8 cellular contexts compared by ENCODE assay signal in genomic region chr5:179819296-179820126, GRCh38. TPM values are rescaled to one million over a fixed set of nuclear protein-coding genes. Genes with fewer than 3 reads are reported as not detected.
DNase-seq lines count a peak whose midpoint lies in the region; ATAC-seq, FAIRE-seq and TF ChIP-seq lines count a peak whose summit lies in the region.

No MANE protein-coding gene starts in this region.

- H3K4me2 ChIP-seq in DND-41 (ENCODE audit: insufficient read depth, low read length) (peak overlapping the region; percentile 78), HCT116 (ENCODE audit: low read length) (peak overlapping the region; percentile 94), K562 (ENCODE audit: insufficient read depth, low read length) (peak overlapping the region; percentile 73)

- H3K9ac ChIP-seq in DND-41 (ENCODE audit: low read depth, low read length), result no peak overlapping the region
- H3K9ac ChIP-seq in HCT116 (ENCODE audit: low read length), result peak overlapping the region; percentile 97
- H3K9ac ChIP-seq in K562 (ENCODE audit: insufficient read depth in 1 of 2, low read depth in 2 of 2, low read length in 2 of 2), result peak overlapping the region; percentile 96 to 97
- peak overlapping the region; percentile 82; the same call in 1 of the 2 replicates for H3K9ac ChIP-seq in iPS-20b (ENCODE audit: low read depth, low read length)

- H3K4me3 ChIP-seq in DND-41 (ENCODE audit: low read depth in 1 of 2, low read length in 2 of 2), result peak overlapping the region in 1 of 2 experiments; percentile 80; a peak in 1 of 4 replicates
- peak overlapping the region; percentile 31 to 87; a peak in 2 of 4 replicates for H3K4me3 ChIP-seq in HCT116 (replicated peaks in 1 of 2; ENCODE audit: low read depth in 1 of 2, low read length in 2 of 2)
- no peak overlapping the region for H3K4me3 ChIP-seq in K562
- peak overlapping the region; percentile 85; the same call in 1 of the 2 replicates for H3K4me3 ChIP-seq in iPS-20b (ENCODE audit: low read length)

- peaks cover 11% of the 10 kb centered on the region for H4K20me1 ChIP-seq in DND-41 (ENCODE audit: insufficient read depth, low read length)
- peaks cover 12% of the 10 kb centered on the region; the same call in 1 of the 2 replicates for H4K20me1 ChIP-seq in HCT116 (ENCODE audit: insufficient read depth)
- peaks cover 30% of the 10 kb centered on the region for H4K20me1 ChIP-seq in K562 (replicated peaks; ENCODE audit: control insufficient read depth, insufficient read depth, low read length)

- H3K4me1 ChIP-seq in DND-41 (ENCODE audit: insufficient read depth, low read length) (peaks cover 24% of the 10 kb centered on the region), HCT116 (ENCODE audit: control insufficient read depth in 1 of 2, insufficient read depth in 2 of 2, low read length in 2 of 2) (peaks cover 35 to 52% of the 10 kb centered on the region in 2 experiments), K562 (replicated peaks in 1 of 2; ENCODE audit: control insufficient read depth in 2 of 2, insufficient read depth in 2 of 2, low read length in 2 of 2) (peaks cover 37 to 83% of the 10 kb centered on the region in 2 experiments), iPS-20b (ENCODE audit: insufficient read depth, low read length) (peaks cover 21% of the 10 kb centered on the region)

- H3K79me2 ChIP-seq in DND-41 (ENCODE audit: insufficient read depth, low read length) (peaks cover 20% of the 10 kb centered on the region), HCT116 (ENCODE audit: insufficient read depth, low read length) (peaks cover 37% of the 10 kb centered on the region), K562 (ENCODE audit: control insufficient read depth, insufficient read depth, low read length) (peaks cover 68% of the 10 kb centered on the region)

- H3K9me1 ChIP-seq in K562 (ENCODE audit: control insufficient read depth, insufficient read depth, low read length), result peaks cover 12% of the 10 kb centered on the region

- POLR2A ChIA-PET in HCT116 (lab: Charles Lee), result interaction anchor here (0.8 to 2.5 kb wide), 7 partner anchors 8 to 196 kb away, joined by 3 to 18 read pairs (median 4); partner anchors contain the start of genes HNRNPH1 and MAML1
- POLR2A ChIA-PET in K562 (lab: Yijun Ruan, JAX), result interaction anchor here (0.8 to 3.5 kb wide), 11 partner anchors 7 to 120 kb away, joined by 3 to 30 read pairs (median 5); partner anchors contain the start of genes MAML1 and MGAT4B

- intact Hi-C loops in HCT116 (cut with micrococcal nuclease), result loop anchor here (1.0 to 2.0 kb wide), 3 partner anchors 8 to 39 kb away; partner anchors contain the start of genes MGAT4B and MRNIP
- intact Hi-C loops in K562 (cut with micrococcal nuclease), result loop anchor here (2.0 to 5.0 kb wide), 3 partner anchors 15 to 197 kb away; partner anchors contain the start of genes HNRNPH1 and MRNIP
- intact Hi-C loops in sciatic nerve (cut with DNase I), result no loop called here

- 19% methylated on average over 21 of the region's 26 CpGs for WGBS in K562 (ENCODE audit: insufficient coverage, low coverage, missing lambda C conversion rate)

- no peak for DNase-seq in DND-41
- no peak for DNase-seq in HCT116 (ENCODE audit: low read depth, low spot score)
- peak; percentile 82 for DNase-seq in RPMI7951 (ENCODE audit: low read depth)
- peak; percentile 57 to 86 (median 68) for DNase-seq in K562 (ENCODE audit: extremely low read depth in 1 of 4, low spot score in 3 of 4)
- DNase-seq in sciatic nerve (ENCODE audit: low spot score), result peak; percentile 85

- no peak for TF ChIP-seq EP300 in K562 (IDR thresholded peaks at IDR 0.05; ENCODE audit: low read length)

- CTCF ChIA-PET in HCT116 (lab: Charles Lee), result interaction anchor here (0.6 to 2.2 kb wide), 2 partner anchors 17 to 24 kb away, joined by 4 to 8 read pairs; no protein-coding TSS in a partner anchor
- CTCF ChIA-PET in K562 (lab: Yijun Ruan, JAX; ENCODE audit: low intra/inter-chr PET ratio), result no interaction called here

- no peaks in the 10 kb centered on the region for H3K9me2 ChIP-seq in HCT116 (ENCODE audit: insufficient read depth)

- no peaks in the 10 kb centered on the region for H3K27me3 ChIP-seq in DND-41 (ENCODE audit: insufficient read depth, low read length, poor library complexity)
- no peaks in the 10 kb centered on the region for H3K27me3 ChIP-seq in HCT116 (ENCODE audit: insufficient read depth, low read length)
- no peaks in the 10 kb centered on the region for H3K27me3 ChIP-seq in K562 (ENCODE audit: control insufficient read depth in 2 of 2, insufficient read depth in 2 of 2, low read length in 2 of 2)
- peaks cover 37% of the 10 kb centered on the region; the same call in 1 of the 2 replicates for H3K27me3 ChIP-seq in iPS-20b (ENCODE audit: insufficient read depth, low read length)

- ATAC-seq in DND-41 (ENCODE audit: insufficient read depth, low read depth) (no peak), HCT116 (peak; percentile 20), K562 (peak; percentile 53), sciatic nerve (peak; percentile 63), GM19455 (IDR thresholded peaks at IDR 0.05; ENCODE audit: unreplicated experiment) (no peak), HG03039 (IDR thresholded peaks at IDR 0.05; ENCODE audit: unreplicated experiment) (no peak)

- no peaks in the 10 kb centered on the region for H3K9me3 ChIP-seq in DND-41 (ENCODE audit: insufficient read depth, low read length, severe bottlenecking)
- H3K9me3 ChIP-seq in HCT116 (ENCODE audit: control insufficient read depth in 1 of 2, insufficient read depth in 1 of 2, low read depth in 1 of 2, low read length in 2 of 2), result no peaks in the 10 kb centered on the region
- no peaks in the 10 kb centered on the region for H3K9me3 ChIP-seq in K562 (replicated peaks; ENCODE audit: control insufficient read depth, insufficient read depth, low read depth, low read length)
- H3K9me3 ChIP-seq in iPS-20b (ENCODE audit: insufficient read depth, low read depth, low read length), result no peaks in the 10 kb centered on the region

- H3K27ac ChIP-seq in DND-41 (ENCODE audit: low read length) (peak overlapping the region; percentile 76; the same call in 1 of the 2 replicates), HCT116 (ENCODE audit: low read depth, low read length) (peak overlapping the region; percentile 99), K562 (ENCODE audit: extremely low read depth, low read depth, low read length) (peak overlapping the region; percentile 98), iPS-20b (ENCODE audit: low read length) (no peak overlapping the region)

- TF ChIP-seq RAD21 in HCT116 (IDR thresholded peaks at IDR 0.05; ENCODE audit: low read depth) (no peak), K562 (CRISPR knock-in tag; conservative IDR thresholded peaks at IDR 0.05 in 1 of 2, IDR thresholded peaks at IDR 0.05 in 1 of 2) (no peak; a peak in 1 of 4 replicates)

- no peak for TF ChIP-seq CTCF in DND-41 (IDR thresholded peaks at IDR 0.05; ENCODE audit: borderline replicate concordance, extremely low read depth, low read length, poor library complexity, severe bottlenecking)
- TF ChIP-seq CTCF in HCT116 (IDR thresholded peaks at IDR 0.05 in 2 of 3, conservative IDR thresholded peaks at IDR 0.05 in 1 of 3; ENCODE audit: borderline replicate concordance in 1 of 3, insufficient read depth in 1 of 3, low read depth in 2 of 3, low read length in 2 of 3), result no peak
- 0 out of 6 replicates have a peak, but pooled peaks of 1 of the 3 experiments have one; percentile 9 for TF ChIP-seq CTCF in K562 (IDR thresholded peaks at IDR 0.05 in 2 of 3, conservative IDR thresholded peaks at IDR 0.05 in 1 of 3; ENCODE audit: insufficient read depth in 2 of 3, low read depth in 1 of 3, low read length in 3 of 3)

- H2AFZ ChIP-seq in DND-41 (ENCODE audit: low read depth, low read length), result no peak overlapping the region
- H2AFZ ChIP-seq in HCT116 (ENCODE audit: low read depth, low read length, poor library complexity, severe bottlenecking), result no peak overlapping the region
- H2AFZ ChIP-seq in K562 (ENCODE audit: low read depth, low read length), result peak overlapping the region; percentile 84

- BruUV-seq in HCT116 (replicated peaks; lab: Mats Ljungman, UMichigan) (no TSS peak), K562 (replicated peaks; lab: Mats Ljungman, UMichigan) (no TSS peak)

- RAD21 ChIA-PET in HCT116 (lab: Charles Lee; ENCODE audit: low non-redundant PET in 1 of 2, low total read pairs in 2 of 2, uncharacterized antibody in 2 of 2, unreplicated experiment in 2 of 2), result interaction anchor here in 1 of 2 experiments (1.2 kb wide), 1 partner anchor 13 kb away, joined by 3 read pairs; the partner anchor contains the start of gene MGAT4B

- peak; percentile 54 for FAIRE-seq in K562 (lab: Jason Lieb, UNC)

- TF ChIP-seq POLR2A in HCT116 (IDR thresholded peaks at IDR 0.05; ENCODE audit: borderline replicate concordance, extremely low read depth, insufficient read depth, insufficient read length) (no peak), K562 (conservative IDR thresholded peaks at IDR 0.05) (no peak)

- in situ Hi-C loops in K562 (cut with MboI), result no loop called here

- H3K36me3 ChIP-seq in DND-41 (ENCODE audit: insufficient read depth, low read length) (peaks cover 18% of the 10 kb centered on the region), HCT116 (ENCODE audit: control insufficient read depth in 1 of 2, insufficient read depth in 2 of 2, low read length in 2 of 2) (peaks cover 17 to 29% of the 10 kb centered on the region in 2 experiments; a peak in 3 of 4 replicates), K562 (ENCODE audit: control insufficient read depth, insufficient read depth, low read length) (peaks cover 48% of the 10 kb centered on the region; the same call in 2 of the 3 replicates), iPS-20b (ENCODE audit: insufficient read depth, low read depth, low read length) (peaks cover 18% of the 10 kb centered on the region)

RNA-seq across cellular contexts. Expression of gene SQSTM1, which starts 1.2 kb away (rescaled TPM):
- total RNA-seq in HCT116 (2021; ENCODE audit: unreplicated experiment) (299 TPM), K562 (2014; rRNA removed) (148 and 236 TPM in 2 replicates), K562 (2014; rRNA removed; fragmentation: Illumina TruSeq; extraction: Trizol) (32.0 and 37.6 TPM in 2 replicates), K562 (2015; rRNA removed; fragmentation: Illumina TruSeq; extraction: Trizol) (107 and 109 TPM in 2 replicates), K562 (2021) (148 and 151 TPM in 2 replicates), sciatic nerve (365 TPM)
- 298 and 317 TPM in 2 replicates for polyA plus RNA-seq in HCT116 (2012)
- total RNA-seq in RPMI7951 (2014; rRNA removed; shearing (Covaris generic)), result 131 and 132 TPM in 2 replicates
- 89.8 and 300 TPM in 2 replicates for total RNA-seq in K562 (2011; cell fraction: chromatin; rRNA removed; ENCODE audit: low replicate concordance)
- total RNA-seq in K562 (2011; cell fraction: nucleolus; rRNA removed), result 389 and 414 TPM in 2 replicates
- total RNA-seq in K562 (2011; cell fraction: nucleoplasm; rRNA removed), result 172 and 183 TPM in 2 replicates
- polyA plus RNA-seq in K562 (2011; rRNA removed) (44.8 and 45.2 TPM in 2 replicates), K562 (2014; fragmentation: Illumina TruSeq; extraction: Trizol) (75.0 and 79.8 TPM in 2 replicates), K562 (2014; fragmentation: Nextera tagmentation; extraction: Ambion mirVana) (1 to 10 TPM; 5.6 to 8.2 TPM), K562 (2014; rRNA removed) (64.0 and 70.7 TPM in 2 replicates)
- 47.2 and 77.9 TPM in 2 replicates for polyA plus RNA-seq in K562 (2011; cell fraction: cytosol; rRNA removed)
- 132 and 257 TPM in 2 replicates for polyA plus RNA-seq in K562 (2011; cell fraction: nucleus; rRNA removed)
- polyA plus RNA-seq in K562 (2012), result 159 and 567 TPM in 2 replicates
- polyA minus RNA-seq in K562 (2011; rRNA and poly(A)+ RNA removed), result 25.0 and 34.0 TPM in 2 replicates
- polyA minus RNA-seq in K562 (2011; cell fraction: cytosol; rRNA and poly(A)+ RNA removed), result 82.1 and 107 TPM in 2 replicates
- polyA minus RNA-seq in K562 (2011; cell fraction: nucleus; rRNA and poly(A)+ RNA removed), result 184 and 191 TPM in 2 replicates

RNA-seq across cellular contexts. Expression of gene MGAT4B, which starts 12.8 kb away (rescaled TPM):
- total RNA-seq in HCT116 (2021; ENCODE audit: unreplicated experiment), result 148 TPM
- polyA plus RNA-seq in HCT116 (2012), result 85.4 and 95.3 TPM in 2 replicates
- total RNA-seq in RPMI7951 (2014; rRNA removed; shearing (Covaris generic)), result 97.7 and 99.4 TPM in 2 replicates
- 133 and 442 TPM in 2 replicates for total RNA-seq in K562 (2011; cell fraction: chromatin; rRNA removed; ENCODE audit: low replicate concordance)
- 330 and 396 TPM in 2 replicates for total RNA-seq in K562 (2011; cell fraction: nucleolus; rRNA removed)
- 200 and 206 TPM in 2 replicates for total RNA-seq in K562 (2011; cell fraction: nucleoplasm; rRNA removed)
- total RNA-seq in K562 (2014; rRNA removed), result 75.4 and 97.9 TPM in 2 replicates
- total RNA-seq in K562 (2014; rRNA removed; fragmentation: Illumina TruSeq; extraction: Trizol), result 53.9 and 64.8 TPM in 2 replicates
- total RNA-seq in K562 (2015; rRNA removed; fragmentation: Illumina TruSeq; extraction: Trizol), result 62.2 and 64.4 TPM in 2 replicates
- total RNA-seq in K562 (2021), result 120 and 133 TPM in 2 replicates
- polyA plus RNA-seq in K562 (2011; rRNA removed), result 77.2 and 79.8 TPM in 2 replicates
- polyA plus RNA-seq in K562 (2011; cell fraction: cytosol; rRNA removed), result 88.2 and 150 TPM in 2 replicates
- 249 and 384 TPM in 2 replicates for polyA plus RNA-seq in K562 (2011; cell fraction: nucleus; rRNA removed)
- polyA plus RNA-seq in K562 (2012), result 107 and 152 TPM in 2 replicates
- 80.2 and 90.3 TPM in 2 replicates for polyA plus RNA-seq in K562 (2014; fragmentation: Illumina TruSeq; extraction: Trizol)
- polyA plus RNA-seq in K562 (2014; fragmentation: Nextera tagmentation; extraction: Ambion mirVana), result under 1 TPM; 0.34 to 0.37 TPM
- 75.9 and 88.5 TPM in 2 replicates for polyA plus RNA-seq in K562 (2014; rRNA removed)
- 44.9 and 70.3 TPM in 2 replicates for polyA minus RNA-seq in K562 (2011; rRNA and poly(A)+ RNA removed)
- 77.2 and 90.7 TPM in 2 replicates for polyA minus RNA-seq in K562 (2011; cell fraction: cytosol; rRNA and poly(A)+ RNA removed)
- polyA minus RNA-seq in K562 (2011; cell fraction: nucleus; rRNA and poly(A)+ RNA removed), result 113 and 122 TPM in 2 replicates
- 71.7 TPM for total RNA-seq in sciatic nerve

RNA-seq across cellular contexts. Expression of gene LTC4S, which starts 25.7 kb away (rescaled TPM):
- total RNA-seq in HCT116 (2021; ENCODE audit: unreplicated experiment) (5.0 TPM), K562 (2014; rRNA removed) (0.77 TPM in 1 of 2 replicates, not detected in the other), K562 (2014; rRNA removed; fragmentation: Illumina TruSeq; extraction: Trizol) (not detected in 2 replicates), K562 (2015; rRNA removed; fragmentation: Illumina TruSeq; extraction: Trizol) (not detected in 2 replicates), K562 (2021) (0.51 and 0.75 TPM in 2 replicates), sciatic nerve (21.7 TPM)
- 0.85 and 1.5 TPM in 2 replicates for polyA plus RNA-seq in HCT116 (2012)
- total RNA-seq in RPMI7951 (2014; rRNA removed; shearing (Covaris generic)), result not detected in 2 replicates
- 0.90 TPM in 1 of 2 replicates, not detected in the other for total RNA-seq in K562 (2011; cell fraction: chromatin; rRNA removed; ENCODE audit: low replicate concordance)
- 0.83 and 1.1 TPM in 2 replicates for total RNA-seq in K562 (2011; cell fraction: nucleolus; rRNA removed)
- not detected in 2 replicates for total RNA-seq in K562 (2011; cell fraction: nucleoplasm; rRNA removed)
- polyA plus RNA-seq in K562 (2011; rRNA removed) (not detected in 2 replicates), K562 (2014; fragmentation: Illumina TruSeq; extraction: Trizol) (not detected in 2 replicates), K562 (2014; fragmentation: Nextera tagmentation; extraction: Ambion mirVana) (not detected), K562 (2014; rRNA removed) (0.17 TPM in 1 of 2 replicates, not detected in the other)
- not detected in 2 replicates for polyA plus RNA-seq in K562 (2011; cell fraction: cytosol; rRNA removed)
- polyA plus RNA-seq in K562 (2011; cell fraction: nucleus; rRNA removed), result 0.65 and 0.75 TPM in 2 replicates
- polyA plus RNA-seq in K562 (2012), result 0.47 TPM in 1 of 2 replicates, not detected in the other
- not detected in 2 replicates for polyA minus RNA-seq in K562 (2011; rRNA and poly(A)+ RNA removed)
- polyA minus RNA-seq in K562 (2011; cell fraction: cytosol; rRNA and poly(A)+ RNA removed), result not detected in 2 replicates
- not detected in 2 replicates for polyA minus RNA-seq in K562 (2011; cell fraction: nucleus; rRNA and poly(A)+ RNA removed)

RNA-seq across cellular contexts. Expression of gene MRNIP, which starts 39.1 kb away (rescaled TPM):
- total RNA-seq in HCT116 (2021; ENCODE audit: unreplicated experiment), result 36.2 TPM
- 20.9 and 21.7 TPM in 2 replicates for polyA plus RNA-seq in HCT116 (2012)
- total RNA-seq in RPMI7951 (2014; rRNA removed; shearing (Covaris generic)), result 8.8 and 9.3 TPM in 2 replicates
- 168 and 262 TPM in 2 replicates for total RNA-seq in K562 (2011; cell fraction: chromatin; rRNA removed; ENCODE audit: low replicate concordance)
- 113 and 114 TPM in 2 replicates for total RNA-seq in K562 (2011; cell fraction: nucleolus; rRNA removed)
- 118 and 124 TPM in 2 replicates for total RNA-seq in K562 (2011; cell fraction: nucleoplasm; rRNA removed)
- 16.8 and 22.7 TPM in 2 replicates for total RNA-seq in K562 (2014; rRNA removed)
- total RNA-seq in K562 (2014; rRNA removed; fragmentation: Illumina TruSeq; extraction: Trizol), result 7.2 and 9.7 TPM in 2 replicates
- total RNA-seq in K562 (2015; rRNA removed; fragmentation: Illumina TruSeq; extraction: Trizol), result 10.4 and 12.2 TPM in 2 replicates
- 18.4 and 20.7 TPM in 2 replicates for total RNA-seq in K562 (2021)
- polyA plus RNA-seq in K562 (2011; rRNA removed), result 25.6 and 35.4 TPM in 2 replicates
- polyA plus RNA-seq in K562 (2011; cell fraction: cytosol; rRNA removed), result 18.4 and 20.1 TPM in 2 replicates
- polyA plus RNA-seq in K562 (2011; cell fraction: nucleus; rRNA removed), result 148 and 191 TPM in 2 replicates
- polyA plus RNA-seq in K562 (2012), result 18.9 and 21.4 TPM in 2 replicates
- 18.0 and 18.5 TPM in 2 replicates for polyA plus RNA-seq in K562 (2014; fragmentation: Illumina TruSeq; extraction: Trizol)
- polyA plus RNA-seq in K562 (2014; fragmentation: Nextera tagmentation; extraction: Ambion mirVana), result 1 to 10 TPM; 3.6 to 6.2 TPM
- 39.0 and 42.7 TPM in 2 replicates for polyA plus RNA-seq in K562 (2014; rRNA removed)
- polyA minus RNA-seq in K562 (2011; rRNA and poly(A)+ RNA removed), result 8.8 and 10.6 TPM in 2 replicates
- 5.3 and 8.0 TPM in 2 replicates for polyA minus RNA-seq in K562 (2011; cell fraction: cytosol; rRNA and poly(A)+ RNA removed)
- polyA minus RNA-seq in K562 (2011; cell fraction: nucleus; rRNA and poly(A)+ RNA removed), result 21.1 and 26.9 TPM in 2 replicates
- total RNA-seq in sciatic nerve, result 54.4 TPM

Comparison
In these comparisons a context has a peak if more than half of its experiments do, and no peak if none do; other contexts are left out.
1. ATAC-seq: peak in HCT116 (single experiment), K562 (single experiment) and sciatic nerve (single experiment); none in DND-41 (single experiment), GM19455 (single experiment) and HG03039 (single experiment).
2. DNase-seq: peak in RPMI7951 (single experiment), K562 (4 of 4) and sciatic nerve (single experiment); none in DND-41 (single experiment) and HCT116 (single experiment).
3. Peak in every context shown above with its lines, with median percentiles within 50 percentile points of each other: H3K4me2 ChIP-seq.